8 cellular contexts compared by ENCODE assay signal in the genomic region with DNA sequence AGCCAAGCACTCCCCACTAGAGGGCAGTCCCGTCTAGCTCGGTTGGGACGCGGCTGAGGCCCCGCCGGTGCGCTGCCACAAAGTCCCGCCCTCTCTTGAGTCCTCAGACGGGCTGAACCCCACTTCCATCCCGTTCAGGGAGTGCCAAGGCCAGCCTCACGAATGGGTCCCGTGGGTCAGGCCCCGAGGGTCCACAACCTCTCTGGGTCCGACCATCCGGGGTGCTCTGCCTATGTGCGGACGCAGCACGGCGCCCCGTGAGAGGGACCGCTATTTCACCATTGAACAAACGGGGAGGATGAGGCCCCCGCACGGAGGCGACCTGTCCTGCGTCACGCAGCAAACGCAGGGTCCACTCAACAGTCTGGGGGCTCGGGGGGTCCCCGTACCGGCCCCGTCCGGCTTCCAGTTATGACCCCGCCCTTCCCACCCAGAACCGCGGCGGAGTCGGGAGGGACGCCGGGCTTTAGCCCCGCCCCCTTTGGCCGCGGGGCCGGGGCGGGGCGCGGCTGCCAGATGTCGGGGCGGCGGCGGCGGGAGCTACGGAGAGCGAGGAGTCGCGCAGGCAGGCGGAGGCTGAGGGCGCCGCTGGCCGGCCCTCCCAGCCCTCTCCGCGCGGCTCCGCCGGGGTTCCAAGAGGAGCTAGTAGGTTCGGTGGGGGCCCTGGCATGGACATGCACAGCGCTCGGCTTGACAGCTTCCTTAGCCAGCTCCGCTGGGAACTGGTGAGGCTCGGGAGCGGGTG.
DNase-seq lines count a peak whose midpoint lies in the region; ATAC-seq and TF ChIP-seq lines count a peak whose summit lies in the region.

A gene (plus strand): TSS at position 543 of the 745 bp plus-strand sequence. CDS start 132 bp downstream, at position 675.

- peaks cover 38% of the 10 kb centered on the region for H3K4me1 Mint-ChIP-seq in memory B cell

- no peaks in the 10 kb centered on the region for H3K9me3 Mint-ChIP-seq in memory B cell

- peak within 1 kb of the TSS; percentile 85 for H3K4me3 Mint-ChIP-seq in memory B cell

- peak; percentile 40 for TF ChIP-seq POLR2A in GM19193 (IDR thresholded peaks at IDR 0.05; ENCODE audit: extremely low read depth, insufficient read depth, insufficient read length)

- peak; percentile 69 for ATAC-seq in HG03439 (IDR thresholded peaks at IDR 0.05; ENCODE audit: unreplicated experiment)
- peak; percentile 72 for ATAC-seq in memory B cell (ENCODE audit: low read depth)

- DNase-seq in C1 segment of cervical spinal cord (lab: John Stamatoyannopoulos, UW) = peak in 13 of 14 donors; percentile 49 to 86 (median 78)
- DNase-seq in NCI-H774 (lab: John Stamatoyannopoulos, UW) = peak; percentile 52
- peak; percentile 66 to 82 for DNase-seq in activated CD8-positive, alpha-beta memory T cell treated with anti-CD3 and anti-CD28 coated beads for 1 hour (ENCODE audit: extremely low read depth in 1 of 2, low read depth in 1 of 2)
- peak; percentile 75 for DNase-seq in effector CD8-positive, alpha-beta T cell (lab: John Stamatoyannopoulos, UW)
- peak; percentile 88 to 93 for DNase-seq in memory B cell (ENCODE audit: low spot score in 2 of 2)
- peak; percentile 78 for DNase-seq in stimulated activated CD8-positive, alpha-beta memory T cell treated with anti-CD3 and anti-CD28 coated beads, Interleukin-12 subunit alpha, Interleukin-12 subunit beta, amount 100 ng/mL, for 1 hour (ENCODE audit: low read depth)

- H3K36me3 Mint-ChIP-seq in memory B cell = no peaks in the 10 kb centered on the region

- peaks cover 2% of the 10 kb centered on the region for H3K27me3 Mint-ChIP-seq in memory B cell

- H3K27ac Mint-ChIP-seq in memory B cell = peak within 1 kb of the TSS; percentile 85

Comparison
In these comparisons a context has a peak if more than half of its experiments do, and no peak if none do; other contexts are left out.
1. Peak in every context shown above with its lines: DNase-seq and ATAC-seq.